Comparison of ENCODE assay signal across 1 cellular context in genomic region chr12:64187794-64188193, GRCh38.
TF ChIP-seq lines count a peak whose summit lies in the region.

No MANE protein-coding gene starts in this region.

TF ChIP-seq in GM23338, 12 proteins besides CTCF, POLR2A, EP300 and RAD21 (continued from another document):
- TF ChIP-seq ZNF462 (CRISPR knock-in tag; IDR thresholded peaks at IDR 0.05): no peak
- TF ChIP-seq STAT1 (IDR thresholded peaks at IDR 0.05; ENCODE audit: unreplicated experiment): no peak
- TF ChIP-seq CREB1 (CRISPR knock-in tag; IDR thresholded peaks at IDR 0.05; ENCODE audit: low read depth): no peak
- TF ChIP-seq, protein P1, sequence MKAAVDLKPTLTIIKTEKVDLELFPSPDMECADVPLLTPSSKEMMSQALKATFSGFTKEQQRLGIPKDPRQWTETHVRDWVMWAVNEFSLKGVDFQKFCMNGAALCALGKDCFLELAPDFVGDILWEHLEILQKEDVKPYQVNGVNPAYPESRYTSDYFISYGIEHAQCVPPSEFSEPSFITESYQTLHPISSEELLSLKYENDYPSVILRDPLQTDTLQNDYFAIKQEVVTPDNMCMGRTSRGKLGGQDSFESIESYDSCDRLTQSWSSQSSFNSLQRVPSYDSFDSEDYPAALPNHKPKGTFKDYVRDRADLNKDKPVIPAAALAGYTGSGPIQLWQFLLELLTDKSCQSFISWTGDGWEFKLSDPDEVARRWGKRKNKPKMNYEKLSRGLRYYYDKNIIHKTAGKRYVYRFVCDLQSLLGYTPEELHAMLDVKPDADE (IDR thresholded peaks at IDR 0.05): no peak
